ENCODE assay signal across 9 cellular contexts in the genomic region with DNA sequence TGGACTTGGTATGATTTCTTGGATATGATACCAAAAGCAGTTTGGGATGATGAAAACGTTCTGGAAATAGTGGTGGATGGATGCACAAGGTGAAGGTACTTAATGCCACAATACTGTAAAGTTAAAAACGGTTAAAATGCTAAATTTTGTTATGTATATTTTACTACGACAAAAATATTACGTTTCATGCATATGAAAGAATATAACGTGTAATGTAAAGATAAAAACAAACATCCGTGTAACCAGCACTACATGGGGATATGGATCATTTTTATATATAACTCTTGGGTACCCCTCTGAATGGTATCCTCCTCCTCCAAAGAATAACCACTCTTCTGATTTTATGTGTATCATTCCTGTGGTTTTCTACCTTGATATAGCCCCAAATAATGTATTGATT. TPM values are rescaled to one million over a fixed set of nuclear protein-coding genes. Genes with fewer than 3 reads are reported as not detected.
A peak's percentile ranks its signal among the peaks of the same experiment; 100 is the strongest.
DNase-seq lines count a peak whose midpoint lies in the region; ATAC-seq, FAIRE-seq and TF ChIP-seq lines count a peak whose summit lies in the region.
"Had no signal": no experiment of that assay in that cellular context is flagged by ENCODE, and none has a peak within 500 bp of the region (broad histone marks: within the 10 kb centered on the region; RNA-seq: fewer than 3 reads in every experiment).

No MANE protein-coding gene starts in this region.

- H3K36me3 ChIP-seq in A673 (ENCODE audit: insufficient read depth, low read length, poor library complexity, severe bottlenecking) (peaks cover 10% of the 10 kb centered on the region), K562 (ENCODE audit: control insufficient read depth, insufficient read depth, low read length) (peaks cover 25% of the 10 kb centered on the region), mucosa of descending colon (ENCODE audit: low read depth) (no peaks in the 10 kb centered on the region), H7 (replicated peaks; ENCODE audit: control insufficient read depth, insufficient read depth, low read length) (peaks cover 5% of the 10 kb centered on the region)

- WGBS in K562 (ENCODE audit: insufficient coverage, low coverage, missing lambda C conversion rate) = 11% methylated on average over 6 of the region's 6 CpGs

- no peak for TF ChIP-seq EP300 in K562 (IDR thresholded peaks at IDR 0.05; ENCODE audit: low read length)

- peak overlapping the region; percentile 89 for H2AFZ ChIP-seq in K562 (ENCODE audit: low read depth, low read length)

- peaks cover 19% of the 10 kb centered on the region for H3K4me1 ChIP-seq in A673 (ENCODE audit: insufficient read depth, low read length, poor library complexity, severe bottlenecking)
- H3K4me1 ChIP-seq in K562 (replicated peaks in 1 of 2; ENCODE audit: control insufficient read depth in 2 of 2, insufficient read depth in 2 of 2, low read length in 2 of 2) = peaks cover 0 to 8% of the 10 kb centered on the region in 2 experiments; a peak in 1 of 5 replicates
- no peaks in the 10 kb centered on the region for H3K4me1 ChIP-seq in mucosa of descending colon (ENCODE audit: low read depth)

- no peak for TF ChIP-seq CTCF in A673 (conservative IDR thresholded peaks at IDR 0.05; ENCODE audit: low read depth, low read length)
- no peak for TF ChIP-seq CTCF in HL-60 (IDR thresholded peaks at IDR 0.05; ENCODE audit: insufficient read depth, low read length)
- no peak for TF ChIP-seq CTCF in K562 (IDR thresholded peaks at IDR 0.05 in 2 of 3, conservative IDR thresholded peaks at IDR 0.05 in 1 of 3; ENCODE audit: insufficient read depth in 2 of 3, low read depth in 1 of 3, low read length in 3 of 3)
- TF ChIP-seq CTCF in mucosa of descending colon (IDR thresholded peaks at IDR 0.05) = no peak

- TF ChIP-seq POLR2A in K562 (conservative IDR thresholded peaks at IDR 0.05) = no peak

- no peak overlapping the region for H3K27ac ChIP-seq in A673 (ENCODE audit: low read depth, low read length, poor library complexity, severe bottlenecking)
- peak overlapping the region; percentile 59 for H3K27ac ChIP-seq in HL-60 (replicated peaks)
- H3K27ac ChIP-seq in K562 (ENCODE audit: extremely low read depth, low read depth, low read length) = peak overlapping the region; percentile 66; the same call in 2 of the 3 replicates

- H3K9me3 ChIP-seq in A673 (ENCODE audit: low read depth, low read length, poor library complexity, severe bottlenecking) (no peaks in the 10 kb centered on the region), K562 (replicated peaks; ENCODE audit: control insufficient read depth, insufficient read depth, low read depth, low read length) (no peaks in the 10 kb centered on the region), mucosa of descending colon (no peaks in the 10 kb centered on the region)
- H3K9me3 ChIP-seq: neutrophil had no signal

- intact Hi-C loops in A673 (cut with micrococcal nuclease; ENCODE audit: unreplicated experiment) = loop anchor here (5.0 to 10.0 kb wide), 2 partner anchors 87 to 470 kb away; a partner anchor contains a TSS
- intact Hi-C loops in K562 (cut with micrococcal nuclease) = loop anchor here (1.0 to 10.0 kb wide), 3 partner anchors 81 to 470 kb away; a partner anchor contains a TSS
- intact Hi-C loops in mucosa of descending colon (cut with DNase I, micrococcal nuclease) = no loop called here

- FAIRE-seq in K562 (lab: Jason Lieb, UNC) = no peak

- ATAC-seq in K562 = no peak
- no peak for ATAC-seq in mucosa of descending colon
- no peak for ATAC-seq in GM21529 (IDR thresholded peaks at IDR 0.05; ENCODE audit: unreplicated experiment)

- CTCF ChIA-PET in A673 (lab: Charles Lee) (interaction anchor here (0.6 to 0.9 kb wide), 2 partner anchors 11 to 447 kb away, joined by 3 to 4 read pairs; no protein-coding TSS in a partner anchor), K562 (lab: Yijun Ruan, JAX; ENCODE audit: low intra/inter-chr PET ratio) (no interaction called here)

- POLR2A ChIA-PET in A673 (lab: Charles Lee; ENCODE audit: low non-redundant PET) = interaction anchor here (0.6 kb wide), 2 partner anchors 39 to 249 kb away, joined by 4 to 8 read pairs; no protein-coding TSS in a partner anchor
- POLR2A ChIA-PET in K562 (lab: Yijun Ruan, JAX) = interaction anchor here (0.7 to 1.8 kb wide), 7 partner anchors 11 to 109 kb away, joined by 3 to 8 read pairs (median 5); no protein-coding TSS in a partner anchor

- H3K4me2 ChIP-seq in K562 (ENCODE audit: insufficient read depth, low read length) = peak overlapping the region; percentile 77

- H3K79me2 ChIP-seq in K562 (ENCODE audit: control insufficient read depth, insufficient read depth, low read length) = peaks cover 42% of the 10 kb centered on the region

- H3K27me3 ChIP-seq in A673 (replicated peaks; ENCODE audit: insufficient read depth, low read depth, low read length, poor library complexity) (no peaks in the 10 kb centered on the region), HL-60 (ENCODE audit: insufficient read depth, poor library complexity, severe bottlenecking) (no peaks in the 10 kb centered on the region), K562 (ENCODE audit: control insufficient read depth in 2 of 2, insufficient read depth in 2 of 2, low read length in 2 of 2) (no peaks in the 10 kb centered on the region), H7 (ENCODE audit: control insufficient read depth, insufficient read depth, low read length) (no peaks in the 10 kb centered on the region)
- H3K27me3 ChIP-seq: neutrophil had no signal

- no peaks in the 10 kb centered on the region for H3K9me1 ChIP-seq in K562 (ENCODE audit: control insufficient read depth, insufficient read depth, low read length)

- H3K4me3 ChIP-seq in A673 (ENCODE audit: low read depth, low read length, poor library complexity, severe bottlenecking) (peak overlapping the region; percentile 74), HL-60 (replicated peaks; ENCODE audit: insufficient read depth, low read length) (peak overlapping the region; percentile 98), K562 (peak overlapping the region; percentile 78), mucosa of descending colon (peak overlapping the region; percentile 62), H7 (ENCODE audit: insufficient read depth, low read depth, low read length) (no peak overlapping the region)

- peak overlapping the region in 1 of 2 experiments; percentile 68; a peak in 2 of 4 replicates for H3K9ac ChIP-seq in K562 (ENCODE audit: insufficient read depth in 1 of 2, low read depth in 2 of 2, low read length in 2 of 2)

- no peak for TF ChIP-seq RAD21 in K562 (CRISPR knock-in tag; conservative IDR thresholded peaks at IDR 0.05 in 1 of 2, IDR thresholded peaks at IDR 0.05 in 1 of 2)

- BruUV-seq in A673 (replicated peaks; lab: Mats Ljungman, UMichigan) (TSS peak; percentile 94), K562 (replicated peaks; lab: Mats Ljungman, UMichigan) (TSS peak; percentile 92)

- in situ Hi-C loops in K562 (cut with MboI) = no loop called here

- no peaks in the 10 kb centered on the region for H4K20me1 ChIP-seq in K562 (replicated peaks; ENCODE audit: control insufficient read depth, insufficient read depth, low read length)

- DNase-seq in A673 (ENCODE audit: low spot score) (no peak), HL-60 (ENCODE audit: low read depth in 1 of 2, low spot score in 1 of 2) (no peak), K562 (ENCODE audit: extremely low read depth in 1 of 4, low spot score in 3 of 4) (no peak), mucosa of descending colon (no peak), NCI-H2029 (lab: John Stamatoyannopoulos, UW) (no peak), DMS153 (lab: John Stamatoyannopoulos, UW) (no peak), H7 (no peak)

RNA-seq across cellular contexts. Expression of a gene that starts 0.9 kb away (rescaled TPM):
- 87.3 and 97.2 TPM in 2 replicates for total RNA-seq in A673 (2021)
- total RNA-seq in K562 (2011; cell fraction: chromatin; rRNA removed; ENCODE audit: low replicate concordance) = 22.8 and 65.9 TPM in 2 replicates
- 11.3 and 12.8 TPM in 2 replicates for total RNA-seq in K562 (2011; cell fraction: nucleolus; rRNA removed)
- total RNA-seq in K562 (2011; cell fraction: nucleoplasm; rRNA removed) = 24.1 and 26.8 TPM in 2 replicates
- total RNA-seq in K562 (2014; rRNA removed) = 44.8 and 65.5 TPM in 2 replicates
- total RNA-seq in K562 (2014; rRNA removed; fragmentation: Illumina TruSeq; extraction: Trizol) = 97.0 and 120 TPM in 2 replicates
- 80.7 and 85.8 TPM in 2 replicates for total RNA-seq in K562 (2015; rRNA removed; fragmentation: Illumina TruSeq; extraction: Trizol)
- total RNA-seq in K562 (2021) = 61.5 and 65.3 TPM in 2 replicates
- polyA plus RNA-seq in K562 (2011; rRNA removed) = 85.2 and 98.7 TPM in 2 replicates
- polyA plus RNA-seq in K562 (2011; cell fraction: cytosol; rRNA removed) = 6.5 and 18.3 TPM in 2 replicates
- polyA plus RNA-seq in K562 (2011; cell fraction: nucleus; rRNA removed) = 32.3 and 51.0 TPM in 2 replicates
- polyA plus RNA-seq in K562 (2012) = 46.9 and 78.6 TPM in 2 replicates
- polyA plus RNA-seq in K562 (2014; fragmentation: Illumina TruSeq; extraction: Trizol) = 83.0 and 95.8 TPM in 2 replicates
- polyA plus RNA-seq in K562 (2014; fragmentation: Nextera tagmentation; extraction: Ambion mirVana) = 10 to 100 TPM; 39.4 to 53.7 TPM
- 74.3 and 84.3 TPM in 2 replicates for polyA plus RNA-seq in K562 (2014; rRNA removed)
- 47.8 and 60.0 TPM in 2 replicates for polyA minus RNA-seq in K562 (2011; rRNA and poly(A)+ RNA removed)
- 18.9 and 22.0 TPM in 2 replicates for polyA minus RNA-seq in K562 (2011; cell fraction: cytosol; rRNA and poly(A)+ RNA removed)
- polyA minus RNA-seq in K562 (2011; cell fraction: nucleus; rRNA and poly(A)+ RNA removed) = 15.9 and 31.9 TPM in 2 replicates
- 10 to 100 TPM in 1 of 3 donors, 1 to 10 TPM in 2; 5.1 to 19.5 (median 9.5) TPM for total RNA-seq in mucosa of descending colon
- 74.8 and 104 TPM in 2 replicates for total RNA-seq in H7 (2014; rRNA removed; shearing (Covaris generic))

Comparison
In these comparisons a context has a peak if more than half of its experiments do, and no peak if none do; other contexts are left out.
1. intact Hi-C loops: an anchor here in A673 (5.0 to 10.0 kb wide) and K562 (1.0 to 10.0 kb wide); none called in mucosa of descending colon.